Comparison of ENCODE assay signal across 16 cellular contexts in genomic region chr10:69363666-69364065, GRCh38. TPM values are rescaled to one million over a fixed set of nuclear protein-coding genes. Genes with fewer than 3 reads are reported as not detected.
DNase-seq lines count a peak whose midpoint lies in the region; ATAC-seq and TF ChIP-seq lines count a peak whose summit lies in the region.
"Had no signal": no experiment of that assay in that cellular context is flagged by ENCODE, and none has a peak within 500 bp of the region (broad histone marks: within the 10 kb centered on the region; RNA-seq: fewer than 3 reads in every experiment).

No MANE protein-coding gene starts in this region.

- H3K4me1 Mint-ChIP-seq in activated naive CD4-positive, alpha-beta T cell treated with anti-CD3 and anti-CD28 coated beads, Interleukin-2, amount 50 U/mL, for 24 hours = peaks cover 58% of the 10 kb centered on the region
- H3K4me1 Mint-ChIP-seq in activated naive CD4-positive, alpha-beta T cell treated with anti-CD3 and anti-CD28 coated beads for 36 hours (ENCODE audit: low read depth) = peaks cover 34% of the 10 kb centered on the region
- H3K4me1 Mint-ChIP-seq in T-helper 17 cell = peaks cover 44% of the 10 kb centered on the region

- intact Hi-C loops in activated naive CD4-positive, alpha-beta T cell treated with anti-CD3 and anti-CD28 coated beads for 36 hours (cut with micrococcal nuclease) = no loop called here

- H3K4me1 ChIP-seq in gastroesophageal sphincter (peaks cover 8 to 77% (median 23%) of the 10 kb centered on the region in 3 donors), suprapubic skin (peaks cover 66% of the 10 kb centered on the region)

- H3K4me3 Mint-ChIP-seq in activated naive CD4-positive, alpha-beta T cell treated with anti-CD3 and anti-CD28 coated beads, Interleukin-2, amount 50 U/mL, for 24 hours = no peak overlapping the region
- H3K4me3 Mint-ChIP-seq in activated naive CD4-positive, alpha-beta T cell treated with anti-CD3 and anti-CD28 coated beads for 36 hours = no peak overlapping the region
- H3K4me3 Mint-ChIP-seq in T-helper 17 cell = no peak overlapping the region
- H3K4me3 Mint-ChIP-seq: activated naive CD8-positive, alpha-beta T cell; B cell had no signal

- H3K36me3 ChIP-seq in gastroesophageal sphincter (peaks cover 0 to 53% of the 10 kb centered on the region in 2 donors), suprapubic skin (peaks cover 35% of the 10 kb centered on the region)
- H3K36me3 ChIP-seq: colonic mucosa had no signal

- H3K27me3 Mint-ChIP-seq in activated naive CD4-positive, alpha-beta T cell treated with anti-CD3 and anti-CD28 coated beads, Interleukin-2, amount 50 U/mL, for 24 hours = no peaks in the 10 kb centered on the region
- no peaks in the 10 kb centered on the region for H3K27me3 Mint-ChIP-seq in activated naive CD4-positive, alpha-beta T cell treated with anti-CD3 and anti-CD28 coated beads for 36 hours (ENCODE audit: low read depth)
- H3K27me3 Mint-ChIP-seq in T-helper 17 cell = no peaks in the 10 kb centered on the region
- H3K27me3 Mint-ChIP-seq: activated naive CD8-positive, alpha-beta T cell; B cell had no signal

- H3K9me3 ChIP-seq in T-helper 17 cell (ENCODE audit: control insufficient read depth, low read length, poor library complexity, severe bottlenecking) = no peaks in the 10 kb centered on the region
- H3K9me3 ChIP-seq in gastroesophageal sphincter = no peaks in the 10 kb centered on the region
- no peaks in the 10 kb centered on the region for H3K9me3 ChIP-seq in suprapubic skin
- H3K9me3 ChIP-seq: colonic mucosa had no signal

- TF ChIP-seq POLR2A in gastroesophageal sphincter (IDR thresholded peaks at IDR 0.05) (no peak), suprapubic skin (IDR thresholded peaks at IDR 0.05) (no peak)

- TF ChIP-seq EP300 in gastroesophageal sphincter (IDR thresholded peaks at IDR 0.05) = no peak
- no peak for TF ChIP-seq EP300 in suprapubic skin (IDR thresholded peaks at IDR 0.05)

- peak overlapping the region; percentile 1 for H3K27ac Mint-ChIP-seq in activated naive CD4-positive, alpha-beta T cell treated with anti-CD3 and anti-CD28 coated beads, Interleukin-2, amount 50 U/mL, for 24 hours
- H3K27ac Mint-ChIP-seq in activated naive CD4-positive, alpha-beta T cell treated with anti-CD3 and anti-CD28 coated beads for 36 hours = no peak overlapping the region
- H3K27ac Mint-ChIP-seq in T-helper 17 cell = peak overlapping the region; percentile 97
- H3K27ac Mint-ChIP-seq: B cell had no signal

- H3K9me3 Mint-ChIP-seq in activated naive CD4-positive, alpha-beta T cell treated with anti-CD3 and anti-CD28 coated beads, Interleukin-2, amount 50 U/mL, for 24 hours = no peaks in the 10 kb centered on the region
- H3K9me3 Mint-ChIP-seq in activated naive CD4-positive, alpha-beta T cell treated with anti-CD3 and anti-CD28 coated beads for 36 hours = no peaks in the 10 kb centered on the region

- peak overlapping the region in 3 of 4 donors; percentile 35 to 86 (median 84) for H3K27ac ChIP-seq in gastroesophageal sphincter
- H3K27ac ChIP-seq in suprapubic skin = peak overlapping the region; percentile 83
- H3K27ac ChIP-seq: colonic mucosa had no signal

- TF ChIP-seq CTCF in gastroesophageal sphincter (IDR thresholded peaks at IDR 0.05) (no peak), suprapubic skin (IDR thresholded peaks at IDR 0.05) (no peak)

- CTCF ChIA-PET in activated naive CD4-positive, alpha-beta T cell treated with anti-CD3 and anti-CD28 coated beads for 36 hours (lab: Charles Lee) = interaction anchor here (0.6 to 0.9 kb wide), 2 partner anchors 92 to 125 kb away, joined by 4 to 5 read pairs; no protein-coding TSS in a partner anchor

- ATAC-seq in T-helper 17 cell (no peak), gastroesophageal sphincter (no peak), HG02981 (IDR thresholded peaks at IDR 0.05; ENCODE audit: unreplicated experiment) (no peak)

- peaks cover 2% of the 10 kb centered on the region for H3K36me3 Mint-ChIP-seq in activated naive CD4-positive, alpha-beta T cell treated with anti-CD3 and anti-CD28 coated beads, Interleukin-2, amount 50 U/mL, for 24 hours
- peaks cover 16% of the 10 kb centered on the region for H3K36me3 Mint-ChIP-seq in activated naive CD4-positive, alpha-beta T cell treated with anti-CD3 and anti-CD28 coated beads for 36 hours (ENCODE audit: low read depth)
- H3K36me3 Mint-ChIP-seq in T-helper 17 cell (ENCODE audit: low read depth) = peaks cover 4% of the 10 kb centered on the region

- no peak overlapping the region for H3K4me3 ChIP-seq in gastroesophageal sphincter
- no peak overlapping the region for H3K4me3 ChIP-seq in suprapubic skin
- H3K4me3 ChIP-seq: colonic mucosa had no signal

- H3K27me3 ChIP-seq in gastroesophageal sphincter (no peaks in the 10 kb centered on the region), suprapubic skin (no peaks in the 10 kb centered on the region)
- H3K27me3 ChIP-seq: colonic mucosa had no signal

- 75 to 84% methylated on average over 4 to 5 of the region's 5 CpGs for WGBS in gastroesophageal sphincter (ENCODE audit: low coverage in 1 of 2), 2 donors
- 91% methylated on average over 5 of the region's 5 CpGs for WGBS in suprapubic skin

- DNase-seq in activated naive CD4-positive, alpha-beta T cell treated with anti-CD3 and anti-CD28 coated beads for 36 hours = no peak
- DNase-seq in T-helper 17 cell (no peak), suprapubic skin (ENCODE audit: low spot score in 2 of 2) (no peak), RKO (ENCODE audit: low spot score) (no peak), NCI-H2081 (lab: John Stamatoyannopoulos, UW) (no peak)
- DNase-seq: colonic mucosa, DND-41, mesendoderm, NCI-H1930, NCI-H526 treated with DMSO at 0.1 percent for 48 hours, nucleus accumbens had no signal

RNA-seq across cellular contexts. Expression of gene TACR2, which starts 53.1 kb away (rescaled TPM):
- total RNA-seq in activated naive CD4-positive, alpha-beta T cell treated with anti-CD3 and anti-CD28 coated beads for 36 hours = not detected
- total RNA-seq in T-helper 17 cell = not detected
- 100 to 1,000 TPM in 2 of 4 donors, 10 to 100 TPM in 2; 37.1 to 176 (median 122) TPM for total RNA-seq in gastroesophageal sphincter
- 1 to 10 TPM in 1 of 4 donors, under 1 TPM in 3; 0.25 to 1.2 (median 0.63) TPM for total RNA-seq in suprapubic skin
- total RNA-seq: B cell had no signal

Comparison
In these comparisons a context has a peak if more than half of its experiments do, and no peak if none do; other contexts are left out.
1. RNA of gene TACR2, which starts 53.1 kb away (total RNA-seq): 37.1 to 176 TPM in gastroesophageal sphincter; 0.25 to 1.2 TPM in suprapubic skin, not detected in T-helper 17 cell and not detected in activated naive CD4-positive, alpha-beta T cell treated with anti-CD3 and anti-CD28 coated beads for 36 hours; every median in the first group is over 10 times any median in the second.